ENCODE assay signal across 10 cellular contexts in genomic region chr15:63915888-63916731, GRCh38.
A peak's percentile ranks its signal among the peaks of the same experiment; 100 is the strongest.
DNase-seq lines count a peak whose midpoint lies in the region; ATAC-seq and TF ChIP-seq lines count a peak whose summit lies in the region.
"Had no signal": no experiment of that assay in that cellular context is flagged by ENCODE, and none has a peak within 500 bp of the region (broad histone marks: within the 10 kb centered on the region; RNA-seq: fewer than 3 reads in every experiment).

No MANE protein-coding gene starts in this region.

- no peak overlapping the region for H3K27ac ChIP-seq in BLaER1

- H3K4me3 Mint-ChIP-seq in chondrocyte (ENCODE audit: unreplicated experiment), result no peak overlapping the region
- H3K4me3 Mint-ChIP-seq: activated naive CD8-positive, alpha-beta T cell treated with anti-CD3 and anti-CD28 coated beads, Interleukin-2, amount 10 ng/mL, durations not matched to agents 7 days and 5 days had no signal

- peak overlapping the region; percentile 41; the same call in 1 of the 2 replicates for H2AFZ ChIP-seq in Loucy (ENCODE audit: low read length)

- H3K27me3 ChIP-seq in BLaER1 (no peaks in the 10 kb centered on the region), Loucy (ENCODE audit: insufficient read depth, low read length, poor library complexity, severe bottlenecking) (no peaks in the 10 kb centered on the region)

- no peaks in the 10 kb centered on the region for H3F3A ChIP-seq in Loucy (ENCODE audit: low read depth)

- H3K4me1 ChIP-seq in BLaER1 (peaks cover 35% of the 10 kb centered on the region), Loucy (ENCODE audit: insufficient read depth, low read length, poor library complexity, severe bottlenecking) (peaks cover 14% of the 10 kb centered on the region)

- TF ChIP-seq CTCF in Loucy (conservative IDR thresholded peaks at IDR 0.05; ENCODE audit: low read length) (peak; percentile 56), chondrocyte (IDR thresholded peaks at IDR 0.05) (peak; percentile 75)

- H3K9ac ChIP-seq in BLaER1 (0 out of 2 replicates have a peak overlapping the region, but pooled peaks have one; percentile 4), Loucy (ENCODE audit: low read depth, low read length, poor library complexity, severe bottlenecking) (no peak overlapping the region)

- peak overlapping the region; percentile 29; the same call in 1 of the 2 replicates for H3K4me2 ChIP-seq in BLaER1
- no peak overlapping the region for H3K4me2 ChIP-seq in Loucy (ENCODE audit: low read depth, low read length, poor library complexity, severe bottlenecking)

- no peaks in the 10 kb centered on the region for H3K27me3 Mint-ChIP-seq in chondrocyte (ENCODE audit: low read depth)

- H4K20me1 ChIP-seq in BLaER1 (no peaks in the 10 kb centered on the region), Loucy (ENCODE audit: insufficient read depth, low read length, poor library complexity, severe bottlenecking) (no peaks in the 10 kb centered on the region)

- H3K9me3 ChIP-seq in BLaER1, result no peaks in the 10 kb centered on the region
- no peaks in the 10 kb centered on the region for H3K9me3 ChIP-seq in Loucy (ENCODE audit: insufficient read depth, low read depth, low read length)

- peak overlapping the region; percentile 50 for H3K27ac Mint-ChIP-seq in chondrocyte (ENCODE audit: unreplicated experiment)
- H3K27ac Mint-ChIP-seq: activated naive CD8-positive, alpha-beta T cell treated with anti-CD3 and anti-CD28 coated beads, Interleukin-2, amount 10 ng/mL, durations not matched to agents 7 days and 5 days had no signal

- no peaks in the 10 kb centered on the region for H3K9me3 Mint-ChIP-seq in chondrocyte (ENCODE audit: low read depth)
- H3K9me3 Mint-ChIP-seq: activated naive CD8-positive, alpha-beta T cell treated with anti-CD3 and anti-CD28 coated beads, Interleukin-2, amount 10 ng/mL, durations not matched to agents 7 days and 5 days had no signal

- H3K79me2 ChIP-seq in Loucy (ENCODE audit: insufficient read depth, low read length), result no peaks in the 10 kb centered on the region

- H3K9me2 ChIP-seq in Loucy (replicated peaks; ENCODE audit: low read depth, low read length), result no peaks in the 10 kb centered on the region

- no peaks in the 10 kb centered on the region for H3K36me3 ChIP-seq in BLaER1
- H3K36me3 ChIP-seq in Loucy (ENCODE audit: insufficient read depth, low read length), result no peaks in the 10 kb centered on the region

- ATAC-seq in HG02759 (IDR thresholded peaks at IDR 0.05; ENCODE audit: unreplicated experiment), result no peak
- ATAC-seq in GM18907 (IDR thresholded peaks at IDR 0.05; ENCODE audit: unreplicated experiment), result no peak

- H3K36me3 Mint-ChIP-seq in chondrocyte (ENCODE audit: low read depth), result no peaks in the 10 kb centered on the region
- H3K36me3 Mint-ChIP-seq: activated naive CD8-positive, alpha-beta T cell treated with anti-CD3 and anti-CD28 coated beads, Interleukin-2, amount 10 ng/mL, durations not matched to agents 7 days and 5 days had no signal

- H3K4me3 ChIP-seq in BLaER1 (no peak overlapping the region), Loucy (ENCODE audit: low read length, poor library complexity, severe bottlenecking) (no peak overlapping the region)

- peaks cover 42% of the 10 kb centered on the region for H3K4me1 Mint-ChIP-seq in chondrocyte (ENCODE audit: low read depth)

- DNase-seq in chondrocyte (ENCODE audit: low spot score), result no peak
- peak; percentile 87 for DNase-seq in myocyte (ENCODE audit: low read depth)
- DNase-seq in NCI-H446 (lab: John Stamatoyannopoulos, UW), result no peak
- no peak for DNase-seq in activated CD8-positive, alpha-beta memory T cell treated with anti-CD3 and anti-CD28 coated beads, Interleukin-2, amount 50 U/mL, for 4 hours
- DNase-seq: activated naive CD8-positive, alpha-beta T cell treated with anti-CD3 and anti-CD28 coated beads, Interleukin-2, amount 10 ng/mL, durations not matched to agents 7 days and 5 days; NCI-H1436 had no signal
